8 cellular contexts compared by ENCODE assay signal in genomic region chr9:37784291-37784639, GRCh38. TPM values are rescaled to one million over a fixed set of nuclear protein-coding genes. Genes with fewer than 3 reads are reported as not detected.
DNase-seq lines count a peak whose midpoint lies in the region; ATAC-seq, FAIRE-seq and TF ChIP-seq lines count a peak whose summit lies in the region.

No MANE protein-coding gene starts in this region.

- H3K9me3 Mint-ChIP-seq in CD4-positive, alpha-beta T cell, result no peaks in the 10 kb centered on the region
- no peaks in the 10 kb centered on the region for H3K9me3 Mint-ChIP-seq in neural progenitor cell

- peak overlapping the region; percentile 98 for H3K4me3 Mint-ChIP-seq in CD4-positive, alpha-beta T cell
- peak overlapping the region; percentile 97 for H3K4me3 Mint-ChIP-seq in neural progenitor cell

- CTCF ChIA-PET in CD4-positive, alpha-beta T cell (lab: Charles Lee), result interaction anchor here (2.0 kb wide), 1 partner anchor 11 kb away, joined by 5 read pairs; no protein-coding TSS in a partner anchor

- POLR2A ChIA-PET in CD4-positive, alpha-beta T cell (lab: Charles Lee), result interaction anchor here (1.1 to 2.7 kb wide), 5 partner anchors 10 to 192 kb away, joined by 3 to 46 read pairs (median 6); partner anchors contain the start of genes DCAF10 and TOMM5

- peaks cover 51% of the 10 kb centered on the region for H3K36me3 Mint-ChIP-seq in CD4-positive, alpha-beta T cell (ENCODE audit: low read depth)
- H3K36me3 Mint-ChIP-seq in neural progenitor cell, result peaks cover 16% of the 10 kb centered on the region

- no peak for DNase-seq in CD4-positive, alpha-beta T cell
- DNase-seq in M059J (ENCODE audit: low read depth) (peak; percentile 50), neural progenitor cell (ENCODE audit: low spot score) (no peak), pons (ENCODE audit: low spot score) (no peak), islet precursor cell (no peak), NCI-H2171 treated with DMSO at 0.1 percent for 48 hours (lab: John Stamatoyannopoulos, UW) (no peak), HTR-8/SVneo (ENCODE audit: insufficient read length, low spot score) (no peak)
- DNase-seq in effector memory CD4-positive, alpha-beta T cell, result no peak

- peaks cover 48% of the 10 kb centered on the region for H3K4me1 Mint-ChIP-seq in CD4-positive, alpha-beta T cell (ENCODE audit: low read depth)
- peaks cover 15% of the 10 kb centered on the region for H3K4me1 Mint-ChIP-seq in neural progenitor cell

- peak overlapping the region; percentile 95 for H3K27ac Mint-ChIP-seq in CD4-positive, alpha-beta T cell
- H3K27ac Mint-ChIP-seq in neural progenitor cell, result peak overlapping the region; percentile 60

- no peak for TF ChIP-seq CTCF in CD4-positive, alpha-beta T cell (IDR thresholded peaks at IDR 0.05)
- no peak for TF ChIP-seq CTCF in neural progenitor cell (IDR thresholded peaks at IDR 0.05)

- no peaks in the 10 kb centered on the region for H3K27me3 ChIP-seq in CD4-positive, alpha-beta T cell (ENCODE audit: control insufficient read depth, insufficient read depth, low read length)
- no peaks in the 10 kb centered on the region for H3K27me3 ChIP-seq in effector memory CD4-positive, alpha-beta T cell (replicated peaks; ENCODE audit: control insufficient read depth, insufficient read depth, low read length, poor library complexity, severe bottlenecking)
- H3K27me3 ChIP-seq in neural progenitor cell, result peaks cover 7% of the 10 kb centered on the region

- ATAC-seq in CD4-positive, alpha-beta T cell (ENCODE audit: poor library complexity), result no peak

- H3K9me3 ChIP-seq in CD4-positive, alpha-beta T cell (ENCODE audit: control insufficient read depth, low read length), result no peaks in the 10 kb centered on the region
- no peaks in the 10 kb centered on the region for H3K9me3 ChIP-seq in effector memory CD4-positive, alpha-beta T cell (ENCODE audit: control insufficient read depth, low read length)
- H3K9me3 ChIP-seq in neural progenitor cell (ENCODE audit: low read depth), result no peaks in the 10 kb centered on the region

- H3K4me2 ChIP-seq in neural progenitor cell, result peak overlapping the region; percentile 96

- peaks cover 25% of the 10 kb centered on the region for H3K79me2 ChIP-seq in neural progenitor cell (ENCODE audit: low read depth)

- intact Hi-C loops in CD4-positive, alpha-beta T cell (cut with DNase I, micrococcal nuclease), result loop anchor here in 1 of 2 experiments (1.0 to 10.0 kb wide), 3 partner anchors 119 to 281 kb away; partner anchors contain the start of gene SHB

- peak overlapping the region; percentile 100 for H3K4me3 ChIP-seq in effector memory CD4-positive, alpha-beta T cell (ENCODE audit: insufficient read depth, low read depth, low read length, poor library complexity, severe bottlenecking)
- peak overlapping the region; percentile 87 for H3K4me3 ChIP-seq in neural progenitor cell

- H2AFZ ChIP-seq in neural progenitor cell (replicated peaks), result no peak overlapping the region

- peaks cover 30% of the 10 kb centered on the region for H3F3A ChIP-seq in neural progenitor cell (ENCODE audit: low read depth)

- peak overlapping the region; percentile 63 for H3K9ac ChIP-seq in neural progenitor cell

- peaks cover 10% of the 10 kb centered on the region for H3K4me1 ChIP-seq in effector memory CD4-positive, alpha-beta T cell (ENCODE audit: control insufficient read depth, insufficient read depth, low read length, poor library complexity, severe bottlenecking)
- peaks cover 12% of the 10 kb centered on the region for H3K4me1 ChIP-seq in neural progenitor cell

- no peaks in the 10 kb centered on the region for H3K27me3 Mint-ChIP-seq in CD4-positive, alpha-beta T cell
- peaks cover 2% of the 10 kb centered on the region for H3K27me3 Mint-ChIP-seq in neural progenitor cell (ENCODE audit: insufficient read depth, low read depth)

- H4K20me1 ChIP-seq in neural progenitor cell (ENCODE audit: low read depth), result peaks cover 31% of the 10 kb centered on the region

- H3K27ac ChIP-seq in CD4-positive, alpha-beta T cell (ENCODE audit: low read depth, low read length), result peak overlapping the region; percentile 79
- peak overlapping the region; percentile 84 for H3K27ac ChIP-seq in effector memory CD4-positive, alpha-beta T cell (ENCODE audit: insufficient read depth, low read length, poor library complexity, severe bottlenecking)
- H3K27ac ChIP-seq in neural progenitor cell, result no peak overlapping the region

- H3K36me3 ChIP-seq in effector memory CD4-positive, alpha-beta T cell (ENCODE audit: control insufficient read depth, insufficient read depth, low read length), result peaks cover 32% of the 10 kb centered on the region
- no peaks in the 10 kb centered on the region for H3K36me3 ChIP-seq in neural progenitor cell

- FAIRE-seq in HTR-8/SVneo (lab: Jason Lieb, UNC), result no peak

RNA-seq across cellular contexts. Expression of gene EXOSC3, which starts 0.6 kb away (rescaled TPM):
- 10 to 100 TPM; 42.9 to 44.2 TPM for total RNA-seq in CD4-positive, alpha-beta T cell
- total RNA-seq in M059J (2014; rRNA removed; shearing (Covaris generic)), result 62.8 and 108 TPM in 2 replicates
- 61.5 and 85.2 TPM in 2 replicates for total RNA-seq in neural progenitor cell (ENCODE audit: low replicate concordance)

RNA-seq across cellular contexts. Expression of gene DCAF10, which starts 16.3 kb away (rescaled TPM):
- 1 to 10 TPM; 7.2 to 7.5 TPM for total RNA-seq in CD4-positive, alpha-beta T cell
- 29.3 and 38.5 TPM in 2 replicates for total RNA-seq in M059J (2014; rRNA removed; shearing (Covaris generic))
- 15.8 and 21.0 TPM in 2 replicates for total RNA-seq in neural progenitor cell (ENCODE audit: low replicate concordance)

RNA-seq across cellular contexts. Expression of gene TRMT10B, which starts 30.7 kb away (rescaled TPM):
- 1 to 10 TPM; 6.6 to 8.3 TPM for total RNA-seq in CD4-positive, alpha-beta T cell
- total RNA-seq in M059J (2014; rRNA removed; shearing (Covaris generic)), result 1.2 and 3.6 TPM in 2 replicates
- total RNA-seq in neural progenitor cell (ENCODE audit: low replicate concordance), result 5.4 and 6.5 TPM in 2 replicates
